In the genomic region with DNA sequence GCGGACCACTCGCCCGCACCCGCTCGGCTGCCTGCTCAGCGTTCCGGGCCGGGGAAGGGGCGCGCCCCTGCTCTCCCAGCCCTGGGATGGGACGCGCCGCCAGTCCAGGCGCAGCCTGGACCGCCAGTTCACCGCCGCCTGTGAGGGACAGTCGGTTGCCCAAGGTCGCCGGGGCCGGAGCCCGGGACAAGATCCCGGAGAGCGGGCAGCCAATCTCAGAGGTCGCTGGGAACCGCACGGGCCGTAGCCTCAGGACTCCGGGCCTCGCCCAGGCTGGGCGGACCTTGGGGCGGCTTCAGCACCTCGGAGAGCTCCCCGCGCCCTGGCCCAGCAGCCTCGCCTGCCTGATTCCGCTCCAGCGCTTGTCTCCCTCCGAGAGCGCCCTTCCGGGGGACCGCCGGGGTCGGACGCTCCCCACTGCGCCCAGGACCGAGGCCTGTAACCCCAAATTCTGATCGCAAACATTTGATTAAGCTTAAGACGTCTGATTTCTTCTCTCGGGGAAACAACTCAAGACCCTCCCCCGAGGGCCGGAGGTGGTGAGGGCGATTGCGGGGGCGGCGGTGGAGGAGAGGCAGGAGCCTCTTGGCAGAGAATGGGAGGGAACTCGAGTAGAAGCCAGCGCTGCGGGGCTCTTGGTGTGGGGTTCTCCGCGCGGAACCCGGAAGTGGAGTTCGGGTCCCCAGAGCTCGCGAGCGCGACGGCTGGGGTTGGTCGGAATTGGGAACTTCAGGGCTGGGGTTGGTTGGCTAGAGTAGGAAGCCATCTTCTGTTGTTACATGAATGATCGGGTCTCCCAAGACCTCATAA, we compare ENCODE assay signal across 1 cellular context.
TF ChIP-seq lines count a peak whose summit lies in the region.

No MANE protein-coding gene starts in this region.

TF ChIP-seq in HepG2, 621 proteins besides CTCF, POLR2A, EP300 and RAD21 (continued from another document and continues in another):
- TF ChIP-seq CEBPG (CRISPR knock-in tag; IDR thresholded peaks at IDR 0.05) (0 out of 2 replicates have a peak, but pooled peaks have one; percentile 27), DNMT3B (CRISPR knock-in tag; conservative IDR thresholded peaks at IDR 0.05) (peak; percentile 96), BCL6 (CRISPR knock-in tag; IDR thresholded peaks at IDR 0.05) (peak; percentile 74), SATB2 (CRISPR knock-in tag; IDR thresholded peaks at IDR 0.05) (peak; percentile 99), RFX3 (CRISPR knock-in tag; IDR thresholded peaks at IDR 0.05) (peak; percentile 54; the same call in 1 of the 2 replicates), ATF7-NPFF (CRISPR knock-in tag; IDR thresholded peaks at IDR 0.05; ENCODE audit: low read depth) (peak; percentile 98), CEBPB (IDR thresholded peaks at IDR 0.05; ENCODE audit: borderline replicate concordance, low read depth, low read length) (no peak), TBX2 (CRISPR knock-in tag; IDR thresholded peaks at IDR 0.05; ENCODE audit: borderline replicate concordance) (peak; percentile 86), TBL1XR1 (IDR thresholded peaks at IDR 0.05; ENCODE audit: borderline replicate concordance, low read length, partially characterized antibody) (no peak), ZNF333 (CRISPR knock-in tag; IDR thresholded peaks at IDR 0.05; ENCODE audit: borderline replicate concordance) (peak; percentile 97), FOXC1 (CRISPR knock-in tag; IDR thresholded peaks at IDR 0.05; ENCODE audit: borderline replicate concordance) (peak; percentile 99), POLR2AphosphoS5 (IDR thresholded peaks at IDR 0.05; ENCODE audit: low read depth, low read length) (no peak), SMC3 (IDR thresholded peaks at IDR 0.05; ENCODE audit: low read length) (no peak), TMF1 (CRISPR knock-in tag; IDR thresholded peaks at IDR 0.05; ENCODE audit: low read depth) (peak; percentile 96), NFKB2 (CRISPR knock-in tag; IDR thresholded peaks at IDR 0.05; ENCODE audit: borderline replicate concordance) (peak; percentile 100), GABPA (IDR thresholded peaks at IDR 0.05; ENCODE audit: low read depth, low read length) (no peak), GABPA (CRISPR knock-in tag; IDR thresholded peaks at IDR 0.05; ENCODE audit: low read depth) (0 out of 2 replicates have a peak, but pooled peaks have one; percentile 14), ZNF652 (CRISPR knock-in tag; IDR thresholded peaks at IDR 0.05; ENCODE audit: borderline replicate concordance, low read depth) (no peak)
- TF ChIP-seq, protein P1, sequence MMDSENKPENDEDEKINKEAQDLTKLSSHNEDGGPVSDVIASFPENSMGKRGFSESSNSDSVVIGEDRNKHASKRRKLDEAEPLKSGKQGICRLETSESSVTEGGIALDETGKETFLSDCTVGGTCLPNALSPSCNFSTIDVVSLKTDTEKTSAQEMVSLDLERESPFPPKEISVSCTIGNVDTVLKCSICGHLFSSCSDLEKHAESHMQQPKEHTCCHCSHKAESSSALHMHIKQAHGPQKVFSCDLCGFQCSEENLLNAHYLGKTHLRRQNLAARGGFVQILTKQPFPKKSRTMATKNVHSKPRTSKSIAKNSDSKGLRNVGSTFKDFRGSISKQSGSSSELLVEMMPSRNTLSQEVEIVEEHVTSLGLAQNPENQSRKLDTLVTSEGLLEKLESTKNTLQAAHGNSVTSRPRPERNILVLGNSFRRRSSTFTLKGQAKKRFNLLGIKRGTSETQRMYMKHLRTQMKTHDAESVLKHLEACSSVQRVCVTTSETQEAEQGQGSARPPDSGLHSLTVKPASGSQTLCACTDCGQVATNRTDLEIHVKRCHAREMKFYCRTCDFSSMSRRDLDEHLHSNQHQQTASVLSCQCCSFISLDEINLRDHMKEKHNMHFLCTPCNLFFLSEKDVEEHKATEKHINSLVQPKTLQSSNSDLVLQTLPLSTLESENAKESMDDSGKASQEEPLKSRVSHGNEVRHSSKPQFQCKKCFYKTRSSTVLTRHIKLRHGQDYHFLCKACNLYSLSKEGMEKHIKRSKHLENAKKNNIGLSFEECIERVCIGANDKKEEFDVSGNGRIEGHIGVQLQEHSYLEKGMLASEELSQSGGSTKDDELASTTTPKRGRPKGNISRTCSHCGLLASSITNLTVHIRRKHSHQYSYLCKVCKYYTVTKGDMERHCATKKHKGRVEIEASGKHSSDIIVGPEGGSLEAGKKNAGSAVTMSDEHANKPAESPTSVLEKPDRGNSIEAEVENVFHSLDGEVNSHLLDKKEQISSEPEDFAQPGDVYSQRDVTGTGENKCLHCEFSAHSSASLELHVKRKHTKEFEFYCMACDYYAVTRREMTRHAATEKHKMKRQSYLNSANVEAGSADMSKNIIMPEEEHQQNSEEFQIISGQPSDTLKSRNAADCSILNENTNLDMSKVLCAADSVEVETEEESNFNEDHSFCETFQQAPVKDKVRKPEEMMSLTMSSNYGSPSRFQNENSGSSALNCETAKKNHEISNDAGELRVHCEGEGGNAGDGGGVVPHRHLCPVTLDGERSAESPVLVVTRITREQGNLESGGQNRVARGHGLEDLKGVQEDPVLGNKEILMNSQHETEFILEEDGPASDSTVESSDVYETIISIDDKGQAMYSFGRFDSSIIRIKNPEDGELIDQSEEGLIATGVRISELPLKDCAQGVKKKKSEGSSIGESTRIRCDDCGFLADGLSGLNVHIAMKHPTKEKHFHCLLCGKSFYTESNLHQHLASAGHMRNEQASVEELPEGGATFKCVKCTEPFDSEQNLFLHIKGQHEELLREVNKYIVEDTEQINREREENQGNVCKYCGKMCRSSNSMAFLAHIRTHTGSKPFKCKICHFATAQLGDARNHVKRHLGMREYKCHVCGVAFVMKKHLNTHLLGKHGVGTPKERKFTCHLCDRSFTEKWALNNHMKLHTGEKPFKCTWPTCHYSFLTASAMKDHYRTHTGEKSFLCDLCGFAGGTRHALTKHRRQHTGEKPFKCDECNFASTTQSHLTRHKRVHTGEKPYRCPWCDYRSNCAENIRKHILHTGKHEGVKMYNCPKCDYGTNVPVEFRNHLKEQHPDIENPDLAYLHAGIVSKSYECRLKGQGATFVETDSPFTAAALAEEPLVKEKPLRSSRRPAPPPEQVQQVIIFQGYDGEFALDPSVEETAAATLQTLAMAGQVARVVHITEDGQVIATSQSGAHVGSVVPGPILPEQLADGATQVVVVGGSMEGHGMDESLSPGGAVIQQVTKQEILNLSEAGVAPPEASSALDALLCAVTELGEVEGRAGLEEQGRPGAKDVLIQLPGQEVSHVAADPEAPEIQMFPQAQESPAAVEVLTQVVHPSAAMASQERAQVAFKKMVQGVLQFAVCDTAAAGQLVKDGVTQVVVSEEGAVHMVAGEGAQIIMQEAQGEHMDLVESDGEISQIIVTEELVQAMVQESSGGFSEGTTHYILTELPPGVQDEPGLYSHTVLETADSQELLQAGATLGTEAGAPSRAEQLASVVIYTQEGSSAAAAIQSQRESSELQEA (CRISPR knock-in tag; IDR thresholded peaks at IDR 0.05; ENCODE audit: not compliant biosample characterization) = peak; percentile 98
- TF ChIP-seq, protein P2, sequence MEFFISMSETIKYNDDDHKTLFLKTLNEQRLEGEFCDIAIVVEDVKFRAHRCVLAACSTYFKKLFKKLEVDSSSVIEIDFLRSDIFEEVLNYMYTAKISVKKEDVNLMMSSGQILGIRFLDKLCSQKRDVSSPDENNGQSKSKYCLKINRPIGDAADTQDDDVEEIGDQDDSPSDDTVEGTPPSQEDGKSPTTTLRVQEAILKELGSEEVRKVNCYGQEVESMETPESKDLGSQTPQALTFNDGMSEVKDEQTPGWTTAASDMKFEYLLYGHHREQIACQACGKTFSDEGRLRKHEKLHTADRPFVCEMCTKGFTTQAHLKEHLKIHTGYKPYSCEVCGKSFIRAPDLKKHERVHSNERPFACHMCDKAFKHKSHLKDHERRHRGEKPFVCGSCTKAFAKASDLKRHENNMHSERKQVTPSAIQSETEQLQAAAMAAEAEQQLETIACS (CRISPR knock-in tag; IDR thresholded peaks at IDR 0.05) = peak; percentile 72
- TF ChIP-seq, protein P3, sequence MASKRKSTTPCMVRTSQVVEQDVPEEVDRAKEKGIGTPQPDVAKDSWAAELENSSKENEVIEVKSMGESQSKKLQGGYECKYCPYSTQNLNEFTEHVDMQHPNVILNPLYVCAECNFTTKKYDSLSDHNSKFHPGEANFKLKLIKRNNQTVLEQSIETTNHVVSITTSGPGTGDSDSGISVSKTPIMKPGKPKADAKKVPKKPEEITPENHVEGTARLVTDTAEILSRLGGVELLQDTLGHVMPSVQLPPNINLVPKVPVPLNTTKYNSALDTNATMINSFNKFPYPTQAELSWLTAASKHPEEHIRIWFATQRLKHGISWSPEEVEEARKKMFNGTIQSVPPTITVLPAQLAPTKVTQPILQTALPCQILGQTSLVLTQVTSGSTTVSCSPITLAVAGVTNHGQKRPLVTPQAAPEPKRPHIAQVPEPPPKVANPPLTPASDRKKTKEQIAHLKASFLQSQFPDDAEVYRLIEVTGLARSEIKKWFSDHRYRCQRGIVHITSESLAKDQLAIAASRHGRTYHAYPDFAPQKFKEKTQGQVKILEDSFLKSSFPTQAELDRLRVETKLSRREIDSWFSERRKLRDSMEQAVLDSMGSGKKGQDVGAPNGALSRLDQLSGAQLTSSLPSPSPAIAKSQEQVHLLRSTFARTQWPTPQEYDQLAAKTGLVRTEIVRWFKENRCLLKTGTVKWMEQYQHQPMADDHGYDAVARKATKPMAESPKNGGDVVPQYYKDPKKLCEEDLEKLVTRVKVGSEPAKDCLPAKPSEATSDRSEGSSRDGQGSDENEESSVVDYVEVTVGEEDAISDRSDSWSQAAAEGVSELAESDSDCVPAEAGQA (IDR thresholded peaks at IDR 0.05; ENCODE audit: low read depth) = no peak
- TF ChIP-seq, protein P3 (CRISPR knock-in tag; IDR thresholded peaks at IDR 0.05; ENCODE audit: borderline replicate concordance) = peak; percentile 98
- TF ChIP-seq, protein P4, sequence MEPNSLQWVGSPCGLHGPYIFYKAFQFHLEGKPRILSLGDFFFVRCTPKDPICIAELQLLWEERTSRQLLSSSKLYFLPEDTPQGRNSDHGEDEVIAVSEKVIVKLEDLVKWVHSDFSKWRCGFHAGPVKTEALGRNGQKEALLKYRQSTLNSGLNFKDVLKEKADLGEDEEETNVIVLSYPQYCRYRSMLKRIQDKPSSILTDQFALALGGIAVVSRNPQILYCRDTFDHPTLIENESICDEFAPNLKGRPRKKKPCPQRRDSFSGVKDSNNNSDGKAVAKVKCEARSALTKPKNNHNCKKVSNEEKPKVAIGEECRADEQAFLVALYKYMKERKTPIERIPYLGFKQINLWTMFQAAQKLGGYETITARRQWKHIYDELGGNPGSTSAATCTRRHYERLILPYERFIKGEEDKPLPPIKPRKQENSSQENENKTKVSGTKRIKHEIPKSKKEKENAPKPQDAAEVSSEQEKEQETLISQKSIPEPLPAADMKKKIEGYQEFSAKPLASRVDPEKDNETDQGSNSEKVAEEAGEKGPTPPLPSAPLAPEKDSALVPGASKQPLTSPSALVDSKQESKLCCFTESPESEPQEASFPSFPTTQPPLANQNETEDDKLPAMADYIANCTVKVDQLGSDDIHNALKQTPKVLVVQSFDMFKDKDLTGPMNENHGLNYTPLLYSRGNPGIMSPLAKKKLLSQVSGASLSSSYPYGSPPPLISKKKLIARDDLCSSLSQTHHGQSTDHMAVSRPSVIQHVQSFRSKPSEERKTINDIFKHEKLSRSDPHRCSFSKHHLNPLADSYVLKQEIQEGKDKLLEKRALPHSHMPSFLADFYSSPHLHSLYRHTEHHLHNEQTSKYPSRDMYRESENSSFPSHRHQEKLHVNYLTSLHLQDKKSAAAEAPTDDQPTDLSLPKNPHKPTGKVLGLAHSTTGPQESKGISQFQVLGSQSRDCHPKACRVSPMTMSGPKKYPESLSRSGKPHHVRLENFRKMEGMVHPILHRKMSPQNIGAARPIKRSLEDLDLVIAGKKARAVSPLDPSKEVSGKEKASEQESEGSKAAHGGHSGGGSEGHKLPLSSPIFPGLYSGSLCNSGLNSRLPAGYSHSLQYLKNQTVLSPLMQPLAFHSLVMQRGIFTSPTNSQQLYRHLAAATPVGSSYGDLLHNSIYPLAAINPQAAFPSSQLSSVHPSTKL (CRISPR knock-in tag; IDR thresholded peaks at IDR 0.05) = peak; percentile 86
- TF ChIP-seq, protein P5, sequence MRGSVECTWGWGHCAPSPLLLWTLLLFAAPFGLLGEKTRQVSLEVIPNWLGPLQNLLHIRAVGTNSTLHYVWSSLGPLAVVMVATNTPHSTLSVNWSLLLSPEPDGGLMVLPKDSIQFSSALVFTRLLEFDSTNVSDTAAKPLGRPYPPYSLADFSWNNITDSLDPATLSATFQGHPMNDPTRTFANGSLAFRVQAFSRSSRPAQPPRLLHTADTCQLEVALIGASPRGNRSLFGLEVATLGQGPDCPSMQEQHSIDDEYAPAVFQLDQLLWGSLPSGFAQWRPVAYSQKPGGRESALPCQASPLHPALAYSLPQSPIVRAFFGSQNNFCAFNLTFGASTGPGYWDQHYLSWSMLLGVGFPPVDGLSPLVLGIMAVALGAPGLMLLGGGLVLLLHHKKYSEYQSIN (CRISPR knock-in tag; IDR thresholded peaks at IDR 0.05; ENCODE audit: borderline replicate concordance) = no peak
- TF ChIP-seq, protein P6, sequence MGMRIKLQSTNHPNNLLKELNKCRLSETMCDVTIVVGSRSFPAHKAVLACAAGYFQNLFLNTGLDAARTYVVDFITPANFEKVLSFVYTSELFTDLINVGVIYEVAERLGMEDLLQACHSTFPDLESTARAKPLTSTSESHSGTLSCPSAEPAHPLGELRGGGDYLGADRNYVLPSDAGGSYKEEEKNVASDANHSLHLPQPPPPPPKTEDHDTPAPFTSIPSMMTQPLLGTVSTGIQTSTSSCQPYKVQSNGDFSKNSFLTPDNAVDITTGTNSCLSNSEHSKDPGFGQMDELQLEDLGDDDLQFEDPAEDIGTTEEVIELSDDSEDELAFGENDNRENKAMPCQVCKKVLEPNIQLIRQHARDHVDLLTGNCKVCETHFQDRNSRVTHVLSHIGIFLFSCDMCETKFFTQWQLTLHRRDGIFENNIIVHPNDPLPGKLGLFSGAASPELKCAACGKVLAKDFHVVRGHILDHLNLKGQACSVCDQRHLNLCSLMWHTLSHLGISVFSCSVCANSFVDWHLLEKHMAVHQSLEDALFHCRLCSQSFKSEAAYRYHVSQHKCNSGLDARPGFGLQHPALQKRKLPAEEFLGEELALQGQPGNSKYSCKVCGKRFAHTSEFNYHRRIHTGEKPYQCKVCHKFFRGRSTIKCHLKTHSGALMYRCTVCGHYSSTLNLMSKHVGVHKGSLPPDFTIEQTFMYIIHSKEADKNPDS (CRISPR knock-in tag; IDR thresholded peaks at IDR 0.05) = 0 out of 2 replicates have a peak, but pooled peaks have one; percentile 47
- TF ChIP-seq, protein P7, sequence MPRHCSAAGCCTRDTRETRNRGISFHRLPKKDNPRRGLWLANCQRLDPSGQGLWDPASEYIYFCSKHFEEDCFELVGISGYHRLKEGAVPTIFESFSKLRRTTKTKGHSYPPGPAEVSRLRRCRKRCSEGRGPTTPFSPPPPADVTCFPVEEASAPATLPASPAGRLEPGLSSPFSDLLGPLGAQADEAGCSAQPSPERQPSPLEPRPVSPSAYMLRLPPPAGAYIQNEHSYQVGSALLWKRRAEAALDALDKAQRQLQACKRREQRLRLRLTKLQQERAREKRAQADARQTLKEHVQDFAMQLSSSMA (CRISPR knock-in tag; IDR thresholded peaks at IDR 0.05) = peak; percentile 97
